11 cellular contexts compared by ENCODE assay signal in genomic region chr9:110065527-110065926, GRCh38.
DNase-seq lines count a peak whose midpoint lies in the region; ATAC-seq and TF ChIP-seq lines count a peak whose summit lies in the region.
"Had no signal": no experiment of that assay in that cellular context is flagged by ENCODE, and none has a peak within 500 bp of the region (broad histone marks: within the 10 kb centered on the region; RNA-seq: fewer than 3 reads in every experiment).

No MANE protein-coding gene starts in this region.

- in situ Hi-C loops in brain microvascular endothelial cell (cut with HindIII; ENCODE audit: low pct_ligation_motif_present, low sequenced_read_pairs), result no loop called here

- TF ChIP-seq CTCF in choroid plexus epithelial cell (conservative IDR thresholded peaks at IDR 0.05; ENCODE audit: low read depth, low read length) (no peak), brain microvascular endothelial cell (IDR thresholded peaks at IDR 0.05; ENCODE audit: low read depth, low read length, missing control alignments) (no peak)

- no peak overlapping the region for H3K27ac ChIP-seq in brain microvascular endothelial cell
- no peak overlapping the region for H3K27ac ChIP-seq in CD8-positive, alpha-beta memory T cell (ENCODE audit: low read depth, low read length)

- no peak overlapping the region for H3K4me3 Mint-ChIP-seq in CD8-positive, alpha-beta memory T cell
- H3K4me3 Mint-ChIP-seq: CD4-positive, alpha-beta memory T cell had no signal

- DNase-seq in CD1c-positive myeloid dendritic cell (ENCODE audit: extremely low spot score) (peak; percentile 73), choroid plexus epithelial cell (ENCODE audit: low read depth) (peak; percentile 87), brain microvascular endothelial cell (no peak), DMS153 (lab: John Stamatoyannopoulos, UW) (no peak), hippocampal formation (lab: John Stamatoyannopoulos, UW) (no peak)
- no peak for DNase-seq in CD8-positive, alpha-beta memory T cell
- DNase-seq: CD4-positive, alpha-beta memory T cell; SW 1271 had no signal

- H3K4me1 Mint-ChIP-seq in CD8-positive, alpha-beta memory T cell, result no peaks in the 10 kb centered on the region

- ATAC-seq in GM21360 (IDR thresholded peaks at IDR 0.05; ENCODE audit: unreplicated experiment) (peak; percentile 70), HG03457 (IDR thresholded peaks at IDR 0.05; ENCODE audit: unreplicated experiment) (peak; percentile 58)

- H3K9me3 ChIP-seq in CD8-positive, alpha-beta memory T cell (ENCODE audit: low read length), result no peaks in the 10 kb centered on the region
- H3K9me3 ChIP-seq: adrenal gland had no signal

- POLR2A ChIA-PET in CD8-positive, alpha-beta memory T cell (lab: Charles Lee), result no interaction called here

- H3K36me3 Mint-ChIP-seq in CD8-positive, alpha-beta memory T cell, result no peaks in the 10 kb centered on the region

- CTCF ChIA-PET in CD8-positive, alpha-beta memory T cell (lab: Charles Lee), result no interaction called here

- no peaks in the 10 kb centered on the region for H3K9me3 Mint-ChIP-seq in CD8-positive, alpha-beta memory T cell

- H3K27me3 Mint-ChIP-seq in CD8-positive, alpha-beta memory T cell, result no peaks in the 10 kb centered on the region
- H3K27me3 Mint-ChIP-seq: CD4-positive, alpha-beta memory T cell had no signal

- no peaks in the 10 kb centered on the region for H3K27me3 ChIP-seq in brain microvascular endothelial cell (replicated peaks)
- H3K27me3 ChIP-seq in CD8-positive, alpha-beta memory T cell (ENCODE audit: insufficient read depth, low read length, poor library complexity, severe bottlenecking), result no peaks in the 10 kb centered on the region
- H3K27me3 ChIP-seq: adrenal gland had no signal

- peaks cover 9% of the 10 kb centered on the region for H3K36me3 ChIP-seq in brain microvascular endothelial cell (replicated peaks)
- H3K36me3 ChIP-seq in CD8-positive, alpha-beta memory T cell (ENCODE audit: insufficient read depth, low read length), result no peaks in the 10 kb centered on the region
- H3K36me3 ChIP-seq: adrenal gland had no signal

- H3K4me3 ChIP-seq in choroid plexus epithelial cell (ENCODE audit: low read depth, low read length) (no peak overlapping the region), brain microvascular endothelial cell (ENCODE audit: low read depth, low read length) (no peak overlapping the region)
- no peak overlapping the region for H3K4me3 ChIP-seq in CD8-positive, alpha-beta memory T cell (ENCODE audit: low read length)
- H3K4me3 ChIP-seq: adrenal gland had no signal

- no peaks in the 10 kb centered on the region for H3K4me1 ChIP-seq in CD8-positive, alpha-beta memory T cell (ENCODE audit: insufficient read depth, low read length)

- no peak overlapping the region for H3K27ac Mint-ChIP-seq in CD8-positive, alpha-beta memory T cell
- H3K27ac Mint-ChIP-seq: CD4-positive, alpha-beta memory T cell had no signal

Comparison
In these comparisons a context has a peak if more than half of its experiments do, and no peak if none do; other contexts are left out.
1. DNase-seq: peak in CD1c-positive myeloid dendritic cell (single experiment) and choroid plexus epithelial cell (single experiment); none in brain microvascular endothelial cell (single experiment), CD8-positive, alpha-beta memory T cell (0 of 5), DMS153 (single experiment) and hippocampal formation (0 of 2).